ENCODE assay signal across 25 cellular contexts in genomic region chr14:75907722-75908330, GRCh38.
A peak's percentile ranks its signal among the peaks of the same experiment; 100 is the strongest.
DNase-seq lines count a peak whose midpoint lies in the region; ATAC-seq and TF ChIP-seq lines count a peak whose summit lies in the region.
"Had no signal": no experiment of that assay in that cellular context is flagged by ENCODE, and none has a peak within 500 bp of the region (broad histone marks: within the 10 kb centered on the region; RNA-seq: fewer than 3 reads in every experiment).

No MANE protein-coding gene starts in this region.

- no peaks in the 10 kb centered on the region for H3K27me3 ChIP-seq in psoas muscle (ENCODE audit: insufficient read depth in 3 of 3, low read length in 2 of 3)
- H3K27me3 ChIP-seq in vagina = no peaks in the 10 kb centered on the region
- H3K27me3 ChIP-seq: MG63 had no signal

- peak; percentile 72 to 86 (median 76) for ATAC-seq in psoas muscle
- ATAC-seq in activated naive CD8-positive, alpha-beta T cell treated with anti-CD3 and anti-CD28 coated beads, Interleukin-2, amount 50 U/mL, for 24 hours = no peak
- ATAC-seq: CD8-positive, alpha-beta T cell; HCT116; HepG2; Panc1 had no signal

- TF ChIP-seq POLR2A in vagina (IDR thresholded peaks at IDR 0.05) = no peak

- no peak overlapping the region for H3K27ac Mint-ChIP-seq in type B pancreatic cell
- H3K27ac Mint-ChIP-seq in activated naive CD8-positive, alpha-beta T cell treated with anti-CD3 and anti-CD28 coated beads, Interleukin-2, amount 50 U/mL, for 24 hours = no peak overlapping the region
- H3K27ac Mint-ChIP-seq: B cell; CD8-positive, alpha-beta T cell had no signal

- H3K9me3 Mint-ChIP-seq in type B pancreatic cell = no peaks in the 10 kb centered on the region
- no peaks in the 10 kb centered on the region for H3K9me3 Mint-ChIP-seq in activated naive CD8-positive, alpha-beta T cell treated with anti-CD3 and anti-CD28 coated beads, Interleukin-2, amount 50 U/mL, for 24 hours
- H3K9me3 Mint-ChIP-seq: CD8-positive, alpha-beta T cell had no signal

- DNase-seq in DMS 273 (lab: John Stamatoyannopoulos, UW; ENCODE audit: unreplicated experiment) (peak; percentile 53), DMS 273 treated with DMSO at 0.1 percent for 48 hours (lab: John Stamatoyannopoulos, UW) (no peak), cerebellum (ENCODE audit: low spot score) (peak; percentile 6), psoas muscle (no peak), type B pancreatic cell (ENCODE audit: extremely low spot score, unreplicated experiment) (no peak), vagina (ENCODE audit: extremely low spot score in 2 of 2) (no peak), NCI-H345 treated with DMSO at 0.1 percent for 48 hours (lab: John Stamatoyannopoulos, UW; ENCODE audit: unreplicated experiment) (no peak)
- no peak for DNase-seq in activated naive CD8-positive, alpha-beta T cell treated with anti-CD3 and anti-CD28 coated beads, Interleukin-2, amount 50 U/mL, for 24 hours
- DNase-seq: Caco-2; CD8-positive, alpha-beta T cell; DMS153; DND-41; Kasumi-1; MG63; NCI-H1105 treated with DMSO at 0.1 percent for 48 hours; NCI-H2029; NCI-H526 treated with DMSO at 0.1 percent for 48 hours; SHP77 treated with DMSO at 0.1 percent for 48 hours had no signal

- H3K27ac ChIP-seq in psoas muscle (peak overlapping the region; percentile 58), vagina (no peak overlapping the region)
- H3K27ac ChIP-seq: 22Rv1, C4-2B, RWPE1 had no signal

- H3K36me3 Mint-ChIP-seq in type B pancreatic cell = peaks cover 3% of the 10 kb centered on the region
- H3K36me3 Mint-ChIP-seq in activated naive CD8-positive, alpha-beta T cell treated with anti-CD3 and anti-CD28 coated beads, Interleukin-2, amount 50 U/mL, for 24 hours (ENCODE audit: low read depth) = no peaks in the 10 kb centered on the region
- H3K36me3 Mint-ChIP-seq: CD8-positive, alpha-beta T cell had no signal

- no peaks in the 10 kb centered on the region for H3K27me3 Mint-ChIP-seq in type B pancreatic cell
- H3K27me3 Mint-ChIP-seq in activated naive CD8-positive, alpha-beta T cell treated with anti-CD3 and anti-CD28 coated beads, Interleukin-2, amount 50 U/mL, for 24 hours = no peaks in the 10 kb centered on the region
- H3K27me3 Mint-ChIP-seq: B cell had no signal

- H3K36me3 ChIP-seq in psoas muscle (ENCODE audit: insufficient read depth in 1 of 2, low read depth in 1 of 2) = no peaks in the 10 kb centered on the region
- no peaks in the 10 kb centered on the region for H3K36me3 ChIP-seq in vagina
- H3K36me3 ChIP-seq: MG63 had no signal

- 80 to 98% (median 83%) methylated on average over 4 of the region's 4 CpGs for WGBS in psoas muscle, 3 donors

- intact Hi-C loops in psoas muscle (cut with DNase I) = loop anchor here (2.0 to 10.0 kb wide), 5 partner anchors 33 to 195 kb away; partner anchors contain the start of gene TGFB3 (in 1 of the 2)
- intact Hi-C loops in vagina (cut with DNase I) = loop anchor here (10.0 kb wide), 1 partner anchor 67 kb away; no protein-coding TSS in a partner anchor

- no peak for TF ChIP-seq CTCF in psoas muscle (IDR thresholded peaks at IDR 0.05)
- TF ChIP-seq CTCF in type B pancreatic cell (conservative IDR thresholded peaks at IDR 0.05) = no peak
- no peak for TF ChIP-seq CTCF in vagina (IDR thresholded peaks at IDR 0.05)

- H3K9me3 ChIP-seq in psoas muscle (no peaks in the 10 kb centered on the region), vagina (no peaks in the 10 kb centered on the region)
- H3K9me3 ChIP-seq: Caco-2, MG63 had no signal

- H3K4me3 Mint-ChIP-seq in type B pancreatic cell = peak overlapping the region; percentile 15
- H3K4me3 Mint-ChIP-seq in activated naive CD8-positive, alpha-beta T cell treated with anti-CD3 and anti-CD28 coated beads, Interleukin-2, amount 50 U/mL, for 24 hours = no peak overlapping the region
- H3K4me3 Mint-ChIP-seq: B cell; CD8-positive, alpha-beta T cell had no signal

- H3K4me1 Mint-ChIP-seq in type B pancreatic cell (ENCODE audit: unreplicated experiment) = peaks cover 56% of the 10 kb centered on the region
- no peaks in the 10 kb centered on the region for H3K4me1 Mint-ChIP-seq in activated naive CD8-positive, alpha-beta T cell treated with anti-CD3 and anti-CD28 coated beads, Interleukin-2, amount 50 U/mL, for 24 hours
- H3K4me1 Mint-ChIP-seq: B cell had no signal

- no peak overlapping the region for H3K4me3 ChIP-seq in psoas muscle
- no peak overlapping the region for H3K4me3 ChIP-seq in vagina
- H3K4me3 ChIP-seq: MG63 had no signal

- H3K4me1 ChIP-seq in psoas muscle = peaks cover 41% of the 10 kb centered on the region
- no peaks in the 10 kb centered on the region for H3K4me1 ChIP-seq in vagina

Comparison
In these comparisons a context has a peak if more than half of its experiments do, and no peak if none do; other contexts are left out.
1. DNase-seq: peak in DMS 273 (single experiment) and cerebellum (single experiment); none in DMS 273 treated with DMSO at 0.1 percent for 48 hours (single experiment), psoas muscle (0 of 2), type B pancreatic cell (single experiment), activated naive CD8-positive, alpha-beta T cell treated with anti-CD3 and anti-CD28 coated beads, Interleukin-2, amount 50 U/mL, for 24 hours (single experiment), vagina (0 of 2) and NCI-H345 treated with DMSO at 0.1 percent for 48 hours (single experiment).